ENCODE assay signal across 31 cellular contexts in genomic region chr1:20413136-20413790, GRCh38.
A peak's percentile ranks its signal among the peaks of the same experiment; 100 is the strongest.
DNase-seq lines count a peak whose midpoint lies in the region; ATAC-seq, FAIRE-seq and TF ChIP-seq lines count a peak whose summit lies in the region.
"Had no signal": no experiment of that assay in that cellular context is flagged by ENCODE, and none has a peak within 500 bp of the region (broad histone marks: within the 10 kb centered on the region; RNA-seq: fewer than 3 reads in every experiment).

No MANE protein-coding gene starts in this region.

- TF ChIP-seq CTCF in type B pancreatic cell (conservative IDR thresholded peaks at IDR 0.05) (no peak), HepG2 (CRISPR knock-in tag; IDR thresholded peaks at IDR 0.05) (no peak), right atrium auricular region (IDR thresholded peaks at IDR 0.05) (no peak)

- no peaks in the 10 kb centered on the region for H4K20me1 ChIP-seq in HepG2 (ENCODE audit: insufficient read depth, low read length)

- no peak overlapping the region for H3K27ac ChIP-seq in HepG2 (ENCODE audit: extremely low read length, insufficient read depth, low read length)
- no peak overlapping the region for H3K27ac ChIP-seq in right atrium auricular region
- H3K27ac ChIP-seq: RWPE1 had no signal

- CTCF ChIA-PET in HepG2 (lab: Yijun Ruan, JAX; ENCODE audit: low intra/inter-chr PET ratio, low total read pairs) = no interaction called here

- no peak overlapping the region for H2AFZ ChIP-seq in HepG2 (ENCODE audit: low read length)

- H3K9ac ChIP-seq in HepG2 (ENCODE audit: insufficient read depth, low read depth, low read length) = no peak overlapping the region

- H3K79me2 ChIP-seq in HepG2 (ENCODE audit: insufficient read depth, low read length) = no peaks in the 10 kb centered on the region

- WGBS in HepG2 (ENCODE audit: low lambda C conversion rate) = 23% methylated on average over 10 of the region's 12 CpGs

- ATAC-seq in HG03139 (IDR thresholded peaks at IDR 0.05; ENCODE audit: unreplicated experiment) = no peak
- no peak for ATAC-seq in HepG2
- ATAC-seq: HCT116, K562, Panc1 had no signal

- BruUV-seq in HepG2 (replicated peaks; lab: Mats Ljungman, UMichigan) = no TSS peak

- no peaks in the 10 kb centered on the region for H3K4me1 Mint-ChIP-seq in type B pancreatic cell (ENCODE audit: unreplicated experiment)
- H3K4me1 Mint-ChIP-seq: CD14-positive monocyte; CD8-positive, alpha-beta memory T cell had no signal

- H3K36me3 Mint-ChIP-seq in type B pancreatic cell = no peaks in the 10 kb centered on the region
- H3K36me3 Mint-ChIP-seq: CD14-positive monocyte; CD8-positive, alpha-beta memory T cell had no signal

- H3K27me3 ChIP-seq in HepG2 (ENCODE audit: control insufficient read depth in 1 of 2, insufficient read depth in 2 of 2, low read length in 2 of 2) = peaks cover 0 to 26% of the 10 kb centered on the region in 2 experiments; a peak in 1 of 5 replicates
- no peaks in the 10 kb centered on the region for H3K27me3 ChIP-seq in right atrium auricular region
- H3K27me3 ChIP-seq: BE2C had no signal

- H3K36me3 ChIP-seq in HepG2 (replicated peaks in 1 of 2; ENCODE audit: control insufficient read depth in 1 of 2, insufficient read depth in 2 of 2, low read length in 2 of 2) = no peaks in the 10 kb centered on the region
- no peaks in the 10 kb centered on the region for H3K36me3 ChIP-seq in right atrium auricular region
- H3K36me3 ChIP-seq: BE2C had no signal

- FAIRE-seq in HepG2 (lab: Jason Lieb, UNC) = no peak
- FAIRE-seq: GM12891, K562 had no signal

- no peak for TF ChIP-seq RAD21 in HepG2 (CRISPR knock-in tag; IDR thresholded peaks at IDR 0.05)

- H3K9me3 Mint-ChIP-seq in type B pancreatic cell = no peaks in the 10 kb centered on the region
- H3K9me3 Mint-ChIP-seq: CD8-positive, alpha-beta memory T cell had no signal

- no peak overlapping the region for H3K27ac Mint-ChIP-seq in type B pancreatic cell
- H3K27ac Mint-ChIP-seq: CD14-positive monocyte had no signal

- no peak overlapping the region for H3K4me3 Mint-ChIP-seq in type B pancreatic cell
- H3K4me3 Mint-ChIP-seq: CD8-positive, alpha-beta memory T cell had no signal

- in situ Hi-C loops in HepG2 (cut with HindIII; ENCODE audit: extremely low pct_ligation_motif_present, low pct_unique_long_range_greater_than_20kb) = no loop called here

- H3K4me2 ChIP-seq in HepG2 (ENCODE audit: low read depth, low read length) = no peak overlapping the region

- TF ChIP-seq EP300 in HepG2 (IDR thresholded peaks at IDR 0.05; ENCODE audit: low read depth in 2 of 2, low read length in 2 of 2) (no peak), HepG2 (CRISPR knock-in tag; IDR thresholded peaks at IDR 0.05; ENCODE audit: borderline replicate concordance) (no peak)

- intact Hi-C loops in HepG2 (cut with micrococcal nuclease; ENCODE audit: unreplicated experiment) = no loop called here

- DNase-seq in activated CD8-positive, alpha-beta memory T cell treated with anti-CD3 and anti-CD28 coated beads for 24 hours = peak; percentile 24
- DNase-seq in activated CD8-positive, alpha-beta memory T cell treated with anti-CD3 and anti-CD28 coated beads, Interleukin-2, amount 50 U/mL, for 48 hours = no peak
- DNase-seq in cerebellum (ENCODE audit: low spot score) = peak; percentile 88
- DNase-seq in islet precursor cell = peak; percentile 32
- DNase-seq in type B pancreatic cell (ENCODE audit: extremely low spot score, unreplicated experiment) = peak; percentile 42
- DNase-seq in HepG2 (ENCODE audit: low spot score) = no peak
- DNase-seq in right atrium auricular region (ENCODE audit: low spot score) = no peak
- DNase-seq: 8988T; ACHN; BE2C; CD8-positive, alpha-beta memory T cell; DMS 273 treated with DMSO at 0.1 percent for 48 hours; DMS79; EL; GF-D8; Kasumi-1; MV-4-11; NCI-H1105; NCI-H146; NCI-H1930; NCI-H2107; NCI-H524 treated with DMSO at 0.1 percent for 48 hours; NCI-H774; SHP77 had no signal

- H3K4me1 ChIP-seq in HepG2 (ENCODE audit: insufficient read depth, low read length) (no peaks in the 10 kb centered on the region), right atrium auricular region (no peaks in the 10 kb centered on the region)
- H3K4me1 ChIP-seq: BE2C had no signal

- POLR2A ChIA-PET in HepG2 (lab: Yijun Ruan, JAX) = no interaction called here

- no peaks in the 10 kb centered on the region for H3K9me3 ChIP-seq in HepG2 (ENCODE audit: low read length)
- no peaks in the 10 kb centered on the region for H3K9me3 ChIP-seq in right atrium auricular region
- H3K9me3 ChIP-seq: BE2C had no signal

- peaks cover 38% of the 10 kb centered on the region for H3K27me3 Mint-ChIP-seq in type B pancreatic cell

- H3K4me3 ChIP-seq in HepG2 (replicated peaks in 1 of 3; ENCODE audit: insufficient read depth in 1 of 3, low read depth in 2 of 3, low read length in 3 of 3) (no peak overlapping the region), right atrium auricular region (no peak overlapping the region)
- H3K4me3 ChIP-seq: K562 had no signal

- no peak for TF ChIP-seq POLR2A in HepG2 (IDR thresholded peaks at IDR 0.05; ENCODE audit: insufficient read depth in 1 of 2, low read depth in 2 of 2, low read length in 2 of 2)

TF ChIP-seq in HepG2, 621 proteins besides CTCF, POLR2A, EP300 and RAD21:
- TF ChIP-seq SALL2 (CRISPR knock-in tag; IDR thresholded peaks at IDR 0.05) = no peak
- no peak for TF ChIP-seq ZNF543 (CRISPR knock-in tag; IDR thresholded peaks at IDR 0.05)

Comparison
In these comparisons a context has a peak if more than half of its experiments do, and no peak if none do; other contexts are left out.
1. DNase-seq: peak in activated CD8-positive, alpha-beta memory T cell treated with anti-CD3 and anti-CD28 coated beads for 24 hours (single experiment), cerebellum (single experiment), islet precursor cell (single experiment) and type B pancreatic cell (single experiment); none in activated CD8-positive, alpha-beta memory T cell treated with anti-CD3 and anti-CD28 coated beads, Interleukin-2, amount 50 U/mL, for 48 hours (single experiment), HepG2 (single experiment) and right atrium auricular region (single experiment).